1 cellular context compared by ENCODE assay signal in genomic region chr12:116011217-116011616, GRCh38.
A peak's percentile ranks its signal among the peaks of the same experiment; 100 is the strongest.
TF ChIP-seq lines count a peak whose summit lies in the region.

No MANE protein-coding gene starts in this region.

TF ChIP-seq in K562, 482 proteins besides CTCF, POLR2A, EP300 and RAD21:
- TF ChIP-seq ZNF324 (CRISPR knock-in tag; IDR thresholded peaks at IDR 0.05) = no peak
- peak; percentile 40; the same call in 1 of the 2 replicates for TF ChIP-seq NFIX (CRISPR knock-in tag; IDR thresholded peaks at IDR 0.05; ENCODE audit: low read depth)
- 0 out of 2 replicates have a peak, but pooled peaks have one; percentile 54 for TF ChIP-seq ZNF140 (CRISPR knock-in tag; IDR thresholded peaks at IDR 0.05)
- no peak for TF ChIP-seq ZNF253 (CRISPR knock-in tag; conservative IDR thresholded peaks at IDR 0.05)
- TF ChIP-seq HNRNPL (IDR thresholded peaks at IDR 0.05; ENCODE audit: low read depth, low read length) = no peak
- TF ChIP-seq CBFB (CRISPR knock-in tag; IDR thresholded peaks at IDR 0.05) = no peak
- TF ChIP-seq ZFX (CRISPR knock-in tag; IDR thresholded peaks at IDR 0.05) = no peak
- TF ChIP-seq FOXA3 (CRISPR knock-in tag; conservative IDR thresholded peaks at IDR 0.05 in 1 of 2, IDR thresholded peaks at IDR 0.05 in 1 of 2) = no peak
- no peak for TF ChIP-seq ZNF609 (CRISPR knock-in tag; IDR thresholded peaks at IDR 0.05; ENCODE audit: borderline replicate concordance)
- peak; percentile 81; the same call in 1 of the 2 replicates for TF ChIP-seq ZNF277 (CRISPR knock-in tag; IDR thresholded peaks at IDR 0.05; ENCODE audit: borderline replicate concordance)
- peak; percentile 46; the same call in 1 of the 2 replicates for TF ChIP-seq ZNF707 (CRISPR knock-in tag; conservative IDR thresholded peaks at IDR 0.05)
- TF ChIP-seq BRF1 (IDR thresholded peaks at IDR 0.05; ENCODE audit: borderline replicate concordance, extremely low read depth, insufficient read length) = no peak
